23 cellular contexts compared by ENCODE assay signal in the genomic region with DNA sequence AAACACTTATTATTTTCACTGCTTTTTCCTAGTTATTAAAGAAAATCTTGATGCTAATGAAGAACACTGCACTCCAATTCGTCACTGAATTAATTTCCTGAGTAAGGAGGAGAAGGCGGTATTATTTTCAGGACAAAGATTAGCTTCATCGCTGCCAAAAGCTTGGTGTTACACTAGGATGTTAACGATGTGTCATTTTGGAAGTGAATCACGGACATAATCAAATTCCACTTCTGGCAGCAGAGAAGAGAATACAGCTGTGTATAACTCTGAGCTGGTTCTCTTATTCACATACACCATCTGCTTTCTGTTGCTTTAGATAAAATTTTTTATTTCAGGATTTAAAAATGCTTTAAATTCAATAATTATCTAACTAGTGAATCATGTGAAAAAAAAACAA.
DNase-seq lines count a peak whose midpoint lies in the region; ATAC-seq, FAIRE-seq and TF ChIP-seq lines count a peak whose summit lies in the region.
"Had no signal": no experiment of that assay in that cellular context is flagged by ENCODE, and none has a peak within 500 bp of the region (broad histone marks: within the 10 kb centered on the region; RNA-seq: fewer than 3 reads in every experiment).

No MANE protein-coding gene starts in this region.

- no peaks in the 10 kb centered on the region for H3K4me1 ChIP-seq in body of pancreas
- H3K4me1 ChIP-seq: gastrocnemius medialis, upper lobe of right lung had no signal

- intact Hi-C loops in body of pancreas (cut with DNase I): no loop called here

- DNase-seq in AG04449 (ENCODE audit: low read depth, low spot score): peak; percentile 33
- DNase-seq in HCEC 1CT: peak; percentile 87
- DNase-seq in astrocyte of the hippocampus (ENCODE audit: low read depth, low spot score): peak; percentile 31
- no peak for DNase-seq in body of pancreas
- DNase-seq in T-cell: no peak
- no peak for DNase-seq in NCI-H524 treated with DMSO at 0.1 percent for 48 hours (lab: John Stamatoyannopoulos, UW)
- DNase-seq in NCI-H2227 treated with DMSO at 0.1 percent for 48 hours (lab: John Stamatoyannopoulos, UW): no peak
- DNase-seq: activated CD4-positive, alpha-beta T cell treated with anti-CD3 and anti-CD28 coated beads, Interleukin-2, amount 50 U/mL, for 48 hours; activated naive CD8-positive, alpha-beta T cell treated with anti-CD3 and anti-CD28 coated beads, Interleukin-2, amount 10 ng/mL, durations not matched to agents 7 days and 5 days; activated T-cell treated with anti-CD3 and anti-CD28 coated beads, Interleukin-2, amount 50 U/mL, for 48 hours; COR-L47; effector memory CD4-positive, alpha-beta T cell; gastrocnemius medialis; H7; naive thymus-derived CD8-positive, alpha-beta T cell; NCI-H69; stimulated activated CD4-positive, alpha-beta T cell treated with anti-CD3 and anti-CD28 coated beads, Interleukin-15, amount 100 ng/mL, for 24 hours; stimulated activated naive CD8-positive, alpha-beta T cell treated with anti-CD3 and anti-CD28 coated beads, Interleukin-15, Interleukin-2, amounts not matched to agents 100 U/mL and 50 U/mL, for 24 hours; upper lobe of right lung had no signal

- H3K4me3 Mint-ChIP-seq in T-cell: no peak overlapping the region
- H3K4me3 Mint-ChIP-seq: activated naive CD8-positive, alpha-beta T cell treated with anti-CD3 and anti-CD28 coated beads, Interleukin-2, amount 10 ng/mL, durations not matched to agents 7 days and 5 days; central memory CD8-positive, alpha-beta T cell; naive thymus-derived CD8-positive, alpha-beta T cell had no signal

- 73 to 77% methylated on average over 5 of the region's 5 CpGs for WGBS in body of pancreas, 2 donors

- H3K36me3 Mint-ChIP-seq in T-cell: no peaks in the 10 kb centered on the region
- H3K36me3 Mint-ChIP-seq: activated naive CD8-positive, alpha-beta T cell treated with anti-CD3 and anti-CD28 coated beads, Interleukin-2, amount 10 ng/mL, durations not matched to agents 7 days and 5 days; naive thymus-derived CD8-positive, alpha-beta T cell had no signal

- no peaks in the 10 kb centered on the region for H3K27me3 ChIP-seq in body of pancreas
- H3K27me3 ChIP-seq: gastrocnemius medialis, upper lobe of right lung had no signal

- H3K27me3 Mint-ChIP-seq in T-cell: no peaks in the 10 kb centered on the region

- no peak overlapping the region for H3K4me3 ChIP-seq in AG04449 (ENCODE audit: low read depth, low read length)
- no peak overlapping the region for H3K4me3 ChIP-seq in body of pancreas
- H3K4me3 ChIP-seq: gastrocnemius medialis, upper lobe of right lung had no signal

- peaks cover 3 to 4% (median 4%) of the 10 kb centered on the region in 3 donors for H3K9me3 Mint-ChIP-seq in T-cell
- H3K9me3 Mint-ChIP-seq: central memory CD8-positive, alpha-beta T cell had no signal

- FAIRE-seq in islet of Langerhans (lab: Jason Lieb, UNC): peak; percentile 13
- FAIRE-seq: G401.6, RCC 7860 had no signal

- CTCF ChIA-PET in AG04449 (lab: Yijun Ruan, JAX) (interaction anchor here (2.1 kb wide), 1 partner anchor 270 kb away, joined by 4 read pairs; no protein-coding TSS in a partner anchor), T-cell (lab: Charles Lee) (no interaction called here)

- ATAC-seq in body of pancreas (no peak), T-cell (replicated peaks in 1 of 4) (no peak)
- ATAC-seq: gastrocnemius medialis; naive thymus-derived CD8-positive, alpha-beta T cell; stimulated activated naive CD8-positive, alpha-beta T cell treated with anti-CD3 and anti-CD28 coated beads, Interleukin-15, Interleukin-2, amounts not matched to agents 100 U/mL and 50 U/mL, for 24 hours; upper lobe of right lung had no signal

- no peak for TF ChIP-seq CTCF in AG04449 (IDR thresholded peaks at IDR 0.05; ENCODE audit: insufficient read depth, low read length, missing control alignments)
- TF ChIP-seq CTCF in body of pancreas (IDR thresholded peaks at IDR 0.05): no peak

- no peaks in the 10 kb centered on the region for H3K36me3 ChIP-seq in body of pancreas (replicated peaks in 1 of 2; ENCODE audit: insufficient read depth in 1 of 2, low read depth in 2 of 2)
- H3K36me3 ChIP-seq: gastrocnemius medialis, upper lobe of right lung had no signal

- no peak overlapping the region for H3K27ac Mint-ChIP-seq in T-cell
- H3K27ac Mint-ChIP-seq: activated naive CD8-positive, alpha-beta T cell treated with anti-CD3 and anti-CD28 coated beads, Interleukin-2, amount 10 ng/mL, durations not matched to agents 7 days and 5 days; naive thymus-derived CD8-positive, alpha-beta T cell had no signal

- POLR2A ChIA-PET in AG04449 (lab: Yijun Ruan, JAX) (interaction anchor here (0.6 kb wide), 1 partner anchor 72 kb away, joined by 3 read pairs; no protein-coding TSS in a partner anchor), T-cell (lab: Charles Lee) (no interaction called here)

- no peak for TF ChIP-seq POLR2A in body of pancreas (IDR thresholded peaks at IDR 0.05)

- no peaks in the 10 kb centered on the region for H3K4me1 Mint-ChIP-seq in T-cell
- H3K4me1 Mint-ChIP-seq: activated naive CD8-positive, alpha-beta T cell treated with anti-CD3 and anti-CD28 coated beads, Interleukin-2, amount 10 ng/mL, durations not matched to agents 7 days and 5 days; central memory CD8-positive, alpha-beta T cell had no signal

- H3K9me3 ChIP-seq in body of pancreas: no peaks in the 10 kb centered on the region
- H3K9me3 ChIP-seq: gastrocnemius medialis, upper lobe of right lung had no signal

- no peak overlapping the region for H3K27ac ChIP-seq in body of pancreas
- H3K27ac ChIP-seq: gastrocnemius medialis, upper lobe of right lung had no signal

Comparison
In these comparisons a context has a peak if more than half of its experiments do, and no peak if none do; other contexts are left out.
1. DNase-seq: peak in AG04449 (single experiment), HCEC 1CT (single experiment) and astrocyte of the hippocampus (single experiment); none in body of pancreas (0 of 4), T-cell (0 of 34), NCI-H524 treated with DMSO at 0.1 percent for 48 hours (single experiment) and NCI-H2227 treated with DMSO at 0.1 percent for 48 hours (single experiment).